In genomic region chr3:71066356-71066755, GRCh38 we compare ENCODE assay signal across 8 cellular contexts.
DNase-seq lines count a peak whose midpoint lies in the region; TF ChIP-seq lines count a peak whose summit lies in the region.

No MANE protein-coding gene starts in this region.

- intact Hi-C loops in esophagus muscularis mucosa (cut with DNase I) (loop anchor here (5.0 to 10.0 kb wide), 3 partner anchors 36 to 148 kb away; no protein-coding TSS in a partner anchor), spleen (cut with DNase I; ENCODE audit: low total_unique reads) (loop anchor here (5.0 kb wide), 1 partner anchor 59 kb away; no protein-coding TSS in a partner anchor)

- peak overlapping the region; percentile 43; the same call in 1 of the 2 replicates for H3K4me3 ChIP-seq in SK-N-MC
- peak overlapping the region; percentile 68 to 75 (median 72) for H3K4me3 ChIP-seq in esophagus muscularis mucosa
- peak overlapping the region in 5 of 8 donors; percentile 0 to 79 (median 6) for H3K4me3 ChIP-seq in spleen

- H3K36me3 ChIP-seq in SK-N-MC (ENCODE audit: insufficient read depth, low read length) (no peaks in the 10 kb centered on the region), esophagus muscularis mucosa (no peaks in the 10 kb centered on the region), spleen (no peaks in the 10 kb centered on the region)

- TF ChIP-seq POLR2A in esophagus muscularis mucosa (IDR thresholded peaks at IDR 0.05; ENCODE audit: low read depth) (no peak), spleen (IDR thresholded peaks at IDR 0.05) (no peak)

- H3K27ac ChIP-seq in SK-N-MC, result no peak overlapping the region
- peak overlapping the region; percentile 92 to 98 (median 98) for H3K27ac ChIP-seq in esophagus muscularis mucosa (replicated peaks in 1 of 4)
- peak overlapping the region; percentile 42 to 95 (median 94) for H3K27ac ChIP-seq in spleen

- H3K9me3 ChIP-seq in SK-N-MC (ENCODE audit: low read depth, low read length) (no peaks in the 10 kb centered on the region), esophagus muscularis mucosa (no peaks in the 10 kb centered on the region), spleen (no peaks in the 10 kb centered on the region)

- DNase-seq in NCI-H1092 treated with DMSO at 0.1 percent for 48 hours (lab: John Stamatoyannopoulos, UW) (peak; percentile 27), NCI-H1092 (lab: John Stamatoyannopoulos, UW) (no peak), SK-N-MC (ENCODE audit: low read depth, low spot score) (no peak), esophagus muscularis mucosa (ENCODE audit: extremely low spot score) (no peak), spleen (no peak), NCI-H2171 (lab: John Stamatoyannopoulos, UW) (no peak), NCI-H2107 treated with DMSO at 0.1 percent for 48 hours (lab: John Stamatoyannopoulos, UW; ENCODE audit: unreplicated experiment) (no peak), amygdala (lab: John Stamatoyannopoulos, UW) (no peak)

- no peak overlapping the region for H3K9ac ChIP-seq in SK-N-MC (ENCODE audit: insufficient read length)

- H3K4me1 ChIP-seq in esophagus muscularis mucosa (peaks cover 48 to 63% (median 58%) of the 10 kb centered on the region in 4 donors), spleen (peaks cover 60 to 93% (median 78%) of the 10 kb centered on the region in 6 donors)

- H3K27me3 ChIP-seq in esophagus muscularis mucosa (no peaks in the 10 kb centered on the region), spleen (replicated peaks in 1 of 7) (no peaks in the 10 kb centered on the region)

- no peak for TF ChIP-seq EP300 in esophagus muscularis mucosa (IDR thresholded peaks at IDR 0.05)

- WGBS in esophagus muscularis mucosa, result 12% methylated on average over 6 of the region's 6 CpGs
- 10 to 19% (median 18%) methylated on average over 6 of the region's 6 CpGs for WGBS in spleen, 5 donors

- no peak for TF ChIP-seq CTCF in esophagus muscularis mucosa (IDR thresholded peaks at IDR 0.05)
- TF ChIP-seq CTCF in spleen (IDR thresholded peaks at IDR 0.05 in 8 of 11, conservative IDR thresholded peaks at IDR 0.05 in 3 of 11), result no peak

Comparison
In these comparisons a context has a peak if more than half of its experiments do, and no peak if none do; other contexts are left out.
1. H3K4me3 ChIP-seq: peak in every context shown above with its lines; median percentile 72 in esophagus muscularis mucosa; 43 in SK-N-MC; 6 in spleen.